In the genomic region with DNA sequence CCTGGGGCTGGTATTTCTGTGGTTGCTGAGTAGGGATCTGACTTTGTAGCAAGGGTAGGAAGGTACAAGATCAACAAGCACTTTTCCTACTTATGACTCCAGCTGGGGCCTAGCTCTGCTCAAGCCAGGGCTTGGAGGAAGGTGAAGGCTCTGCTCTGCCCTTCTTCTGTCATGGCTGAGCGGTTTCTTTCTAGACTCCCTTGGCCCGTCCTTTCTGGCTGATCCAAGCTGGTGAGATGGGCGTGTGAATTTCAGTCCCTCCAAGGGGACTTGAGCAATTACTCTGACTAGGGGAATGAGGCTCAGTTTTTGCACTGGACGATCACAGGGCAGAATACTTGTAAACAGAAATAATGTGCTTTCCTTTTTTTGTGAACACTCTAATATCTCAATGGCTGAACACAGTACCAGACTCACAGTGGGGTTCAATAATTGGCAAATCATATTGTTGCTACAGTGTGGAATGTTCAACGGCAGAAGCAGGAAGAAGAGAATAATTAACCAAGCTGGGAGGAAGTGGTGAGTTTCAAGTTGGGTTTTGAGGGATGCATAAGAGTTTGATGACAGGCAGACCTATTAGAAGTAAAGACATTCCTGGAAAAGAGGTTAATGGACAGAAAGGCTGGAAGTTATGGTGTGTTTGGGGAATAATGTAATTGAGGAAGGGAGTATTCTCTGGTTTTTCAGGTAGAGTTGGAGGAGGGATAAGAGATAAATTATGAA, we compare ENCODE assay signal across 13 cellular contexts.
DNase-seq lines count a peak whose midpoint lies in the region; ATAC-seq and TF ChIP-seq lines count a peak whose summit lies in the region.
"Had no signal": no experiment of that assay in that cellular context is flagged by ENCODE, and none has a peak within 500 bp of the region (broad histone marks: within the 10 kb centered on the region; RNA-seq: fewer than 3 reads in every experiment).

No MANE protein-coding gene starts in this region.

- H3K14ac ChIP-seq in trophoblast cell (ENCODE audit: low read length) = no peak overlapping the region

- H2BK5ac ChIP-seq in trophoblast cell (ENCODE audit: low read depth, low read length, poor library complexity) = no peak overlapping the region
- H2BK5ac ChIP-seq in mesendoderm (ENCODE audit: low read length) = no peak overlapping the region

- no peaks in the 10 kb centered on the region for H3K9me3 ChIP-seq in BLaER1
- H3K9me3 ChIP-seq in HEK293 (ENCODE audit: control insufficient read depth, insufficient read depth, low read depth, low read length) = no peaks in the 10 kb centered on the region
- H3K9me3 ChIP-seq in trophoblast cell (ENCODE audit: insufficient read depth, low read depth, low read length) = peaks cover 3% of the 10 kb centered on the region
- H3K9me3 ChIP-seq: BLaER1 treated with 17β-estradiol and CSF1 and Interleukin-3, amounts not matched to agents 10 nM and 100 nM had no signal

- no peak overlapping the region for H3K4ac ChIP-seq in trophoblast cell (ENCODE audit: low read depth, low read length)
- H3K4ac ChIP-seq in mesendoderm (ENCODE audit: low read depth, low read length) = no peak overlapping the region

- WGBS in trophoblast cell (ENCODE audit: extremely low coverage, insufficient coverage, insufficient read length) = no CpG with 5 or more reads among the region's 5 CpGs
- no CpG with 5 or more reads among the region's 5 CpGs for WGBS in mesendoderm (ENCODE audit: extremely low coverage, insufficient coverage, low lambda C conversion rate)

- DNase-seq in kidney tubule cell (ENCODE audit: low spot score) (peak; percentile 18), renal cortical epithelial cell (ENCODE audit: low read depth) (peak; percentile 11), trophoblast cell (no peak), mesendoderm (no peak)
- DNase-seq: CD8-positive, alpha-beta T cell; H9; IMR-90 had no signal

- no peak for TF ChIP-seq CTCF in HEK293 (tag by site-specific recombination; IDR thresholded peaks at IDR 0.05)

- H3K79me1 ChIP-seq in trophoblast cell (ENCODE audit: low read length) (no peaks in the 10 kb centered on the region), mesendoderm (ENCODE audit: low read length) (no peaks in the 10 kb centered on the region)

- H3K27me3 ChIP-seq in BLaER1 (no peaks in the 10 kb centered on the region), trophoblast cell (ENCODE audit: insufficient read depth, low read length) (no peaks in the 10 kb centered on the region), mesendoderm (ENCODE audit: insufficient read depth, low read length, poor library complexity) (no peaks in the 10 kb centered on the region)
- H3K27me3 ChIP-seq: BLaER1 treated with 17β-estradiol and CSF1 and Interleukin-3, amounts not matched to agents 10 nM and 100 nM had no signal

- no peak overlapping the region for H4K5ac ChIP-seq in mesendoderm (ENCODE audit: low read length)

- no peak overlapping the region for H2BK15ac ChIP-seq in mesendoderm (replicated peaks; ENCODE audit: low read depth)

- H3K9ac ChIP-seq in BLaER1 (no peak overlapping the region), trophoblast cell (ENCODE audit: low read length) (no peak overlapping the region), mesendoderm (ENCODE audit: low read length) (no peak overlapping the region)
- H3K9ac ChIP-seq: BLaER1 treated with 17β-estradiol and CSF1 and Interleukin-3, amounts not matched to agents 10 nM and 100 nM had no signal

- H2BK120ac ChIP-seq in trophoblast cell (ENCODE audit: insufficient read depth, low read length, poor library complexity) (no peak overlapping the region), mesendoderm (ENCODE audit: low read depth, low read length) (no peak overlapping the region)

- no peak overlapping the region for H3K4me3 ChIP-seq in BLaER1
- no peak overlapping the region for H3K4me3 ChIP-seq in HEK293 (ENCODE audit: low read depth, low read length)
- no peak overlapping the region for H3K4me3 ChIP-seq in trophoblast cell (ENCODE audit: low read depth, low read length)
- H3K4me3 ChIP-seq in mesendoderm (ENCODE audit: low read length) = no peak overlapping the region
- H3K4me3 ChIP-seq: BLaER1 treated with 17β-estradiol and CSF1 and Interleukin-3, amounts not matched to agents 10 nM and 100 nM; K562 had no signal

- no peak for ATAC-seq in GM21529 (IDR thresholded peaks at IDR 0.05; ENCODE audit: unreplicated experiment)
- ATAC-seq: CD8-positive, alpha-beta T cell; K562 had no signal

- H4K8ac ChIP-seq in trophoblast cell (ENCODE audit: low read depth, low read length) = no peak overlapping the region
- H4K8ac ChIP-seq in mesendoderm (ENCODE audit: low read depth, low read length) = no peak overlapping the region

- H2AK5ac ChIP-seq in trophoblast cell (ENCODE audit: low read length) = no peak overlapping the region
- H2AK5ac ChIP-seq in mesendoderm (ENCODE audit: low read length) = no peak overlapping the region

- H3K79me2 ChIP-seq in trophoblast cell (ENCODE audit: control insufficient read depth, insufficient read depth, low read length, poor library complexity) = no peaks in the 10 kb centered on the region
- H3K79me2 ChIP-seq in mesendoderm (ENCODE audit: control insufficient read depth, insufficient read depth, low read length) = no peaks in the 10 kb centered on the region

- no peak overlapping the region for H4K12ac ChIP-seq in trophoblast cell (ENCODE audit: low read depth, low read length)

- H3K36me3 ChIP-seq in BLaER1 = no peaks in the 10 kb centered on the region
- no peaks in the 10 kb centered on the region for H3K36me3 ChIP-seq in HEK293 (ENCODE audit: control insufficient read depth in 2 of 2, insufficient read depth in 1 of 2, low read length in 2 of 2)
- H3K36me3 ChIP-seq in trophoblast cell (ENCODE audit: control insufficient read depth in 1 of 2, insufficient read depth in 2 of 2, low read length in 2 of 2) = no peaks in the 10 kb centered on the region
- H3K36me3 ChIP-seq in mesendoderm (ENCODE audit: control insufficient read depth, insufficient read depth, low read length) = no peaks in the 10 kb centered on the region
- H3K36me3 ChIP-seq: BLaER1 treated with 17β-estradiol and CSF1 and Interleukin-3, amounts not matched to agents 10 nM and 100 nM had no signal

- H3K4me1 ChIP-seq in BLaER1 = peaks cover 23% of the 10 kb centered on the region
- no peaks in the 10 kb centered on the region for H3K4me1 ChIP-seq in HEK293 (ENCODE audit: control insufficient read depth, insufficient read depth, low read length)
- H3K4me1 ChIP-seq in trophoblast cell (ENCODE audit: control insufficient read depth in 1 of 2, insufficient read depth in 2 of 2, low read length in 2 of 2) = no peaks in the 10 kb centered on the region
- H3K4me1 ChIP-seq in mesendoderm (ENCODE audit: control insufficient read depth, low read depth, low read length) = peaks cover 5% of the 10 kb centered on the region

- H3K18ac ChIP-seq in trophoblast cell (ENCODE audit: low read length) = no peak overlapping the region
- no peak overlapping the region for H3K18ac ChIP-seq in mesendoderm (ENCODE audit: low read length)

- no peak overlapping the region for H2AFZ ChIP-seq in trophoblast cell (ENCODE audit: insufficient read depth, low read length, poor library complexity)

- H2BK12ac ChIP-seq in trophoblast cell (ENCODE audit: low read length) = no peak overlapping the region

- H3K27ac ChIP-seq in BLaER1 (no peak overlapping the region), HEK293 (ENCODE audit: extremely low read depth, low read depth, low read length) (no peak overlapping the region), trophoblast cell (ENCODE audit: low read depth, low read length) (no peak overlapping the region), mesendoderm (ENCODE audit: low read depth, low read length) (no peak overlapping the region)
- H3K27ac ChIP-seq: BLaER1 treated with 17β-estradiol and CSF1 and Interleukin-3, amounts not matched to agents 10 nM and 100 nM; HL-60 had no signal

- CTCF ChIA-PET in HEK293 (lab: Yijun Ruan, JAX) = no interaction called here

- H3K23ac ChIP-seq in trophoblast cell (ENCODE audit: low read length) (no peak overlapping the region), mesendoderm (ENCODE audit: low read length) (no peak overlapping the region)

- H4K91ac ChIP-seq in trophoblast cell (ENCODE audit: low read depth, low read length) = no peak overlapping the region

- POLR2A ChIA-PET in HEK293 (lab: Yijun Ruan, JAX) = no interaction called here

- H3K56ac ChIP-seq in mesendoderm (ENCODE audit: low read length) = no peak overlapping the region

- H4K20me1 ChIP-seq in BLaER1 = no peaks in the 10 kb centered on the region
- H4K20me1 ChIP-seq: BLaER1 treated with 17β-estradiol and CSF1 and Interleukin-3, amounts not matched to agents 10 nM and 100 nM had no signal

- H3K4me2 ChIP-seq in BLaER1 = peak overlapping the region; percentile 41; the same call in 1 of the 2 replicates
- no peak overlapping the region for H3K4me2 ChIP-seq in trophoblast cell (ENCODE audit: low read length)
- no peak overlapping the region for H3K4me2 ChIP-seq in mesendoderm (ENCODE audit: low read length)

TF ChIP-seq in HEK293, 187 proteins besides CTCF, POLR2A, EP300 and RAD21:
- peak; percentile 89 for TF ChIP-seq ZFP3 (tag by site-specific recombination; IDR thresholded peaks at IDR 0.05; ENCODE audit: low read depth)
- no peak for TF ChIP-seq PRDM1 (tag by site-specific recombination; IDR thresholded peaks at IDR 0.05)
TF ChIP-seq in HEK293: peak in this region for 1.

Comparison
In these comparisons a context has a peak if more than half of its experiments do, and no peak if none do; other contexts are left out.
1. DNase-seq: peak in kidney tubule cell (single experiment) and renal cortical epithelial cell (single experiment); none in trophoblast cell (0 of 2) and mesendoderm (single experiment).